In the genomic region with DNA sequence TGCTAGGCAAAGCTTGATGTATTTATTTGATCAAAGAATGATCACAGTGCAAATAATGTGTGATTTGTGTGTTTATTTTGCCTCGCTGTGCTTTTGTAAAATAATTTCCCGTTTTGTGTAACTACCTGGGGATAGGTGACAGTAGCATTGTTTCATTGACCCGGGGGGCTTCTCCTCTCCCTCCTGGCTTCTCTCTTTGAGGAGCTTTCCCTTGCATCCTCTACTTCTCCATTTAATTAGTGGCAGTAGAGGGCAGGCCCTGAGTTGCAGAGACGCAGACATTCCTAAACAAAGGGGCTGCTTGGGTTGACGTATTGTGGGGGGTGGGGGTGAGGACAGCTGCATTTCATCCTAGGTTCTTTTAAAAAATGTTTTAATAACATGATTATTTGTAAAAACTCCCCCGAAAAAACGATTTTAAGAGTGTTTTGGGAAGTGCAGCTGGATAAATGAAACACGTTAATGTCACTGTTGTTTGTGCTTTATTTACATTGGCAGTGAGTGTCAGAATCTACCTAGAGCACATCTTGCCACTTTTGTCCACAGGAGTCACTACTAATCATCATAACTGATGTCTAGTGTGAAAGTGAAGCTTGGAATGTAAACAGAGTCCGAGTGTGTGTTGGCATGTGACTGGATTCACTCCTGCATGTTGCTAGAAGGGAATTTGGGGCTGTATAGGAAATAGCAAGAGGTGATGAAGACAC, we compare ENCODE assay signal across 8 cellular contexts. TPM values are rescaled to one million over a fixed set of nuclear protein-coding genes. Genes with fewer than 3 reads are reported as not detected.
DNase-seq lines count a peak whose midpoint lies in the region; ATAC-seq and TF ChIP-seq lines count a peak whose summit lies in the region.

No MANE protein-coding gene starts in this region.

- H3K27ac Mint-ChIP-seq in CD14-positive monocyte: peak overlapping the region in 1 of 7 donors; percentile 42

- peak overlapping the region; percentile 71 for H3K27ac ChIP-seq in mammary epithelial cell (ENCODE audit: insufficient read depth, low read depth, low read length)
- peak overlapping the region in 1 of 2 donors; percentile 85 for H3K27ac ChIP-seq in mucosa of rectum (ENCODE audit: low read depth in 2 of 2, low read length in 2 of 2)

- 19% methylated on average over 9 of the region's 9 CpGs for WGBS in mammary epithelial cell (ENCODE audit: low coverage, missing lambda C conversion rate)

- H3K9me3 Mint-ChIP-seq in CD14-positive monocyte: peaks cover 0 to 4% (median 0%) of the 10 kb centered on the region in 7 donors

- TF ChIP-seq CTCF in CD14-positive monocyte (IDR thresholded peaks at IDR 0.05): no peak
- no peak for TF ChIP-seq CTCF in mammary epithelial cell (conservative IDR thresholded peaks at IDR 0.05 in 1 of 2, IDR thresholded peaks at IDR 0.05 in 1 of 2; ENCODE audit: extremely low read depth in 1 of 2, insufficient read depth in 1 of 2, low read depth in 1 of 2, low read length in 2 of 2)

- H3K9ac ChIP-seq in mammary epithelial cell (ENCODE audit: insufficient read depth, low read length) (peak overlapping the region; percentile 79), mucosa of rectum (ENCODE audit: low read depth in 1 of 2, low read length in 2 of 2) (peak overlapping the region in 1 of 2 donors; percentile 71)

- H3K36me3 ChIP-seq in mammary epithelial cell (ENCODE audit: insufficient read depth, low read length) (no peaks in the 10 kb centered on the region), mucosa of rectum (ENCODE audit: control insufficient read depth in 2 of 2, insufficient read depth in 2 of 2, low read length in 2 of 2) (no peaks in the 10 kb centered on the region)

- H3K4me1 Mint-ChIP-seq in CD14-positive monocyte: peaks cover 36% of the 10 kb centered on the region

- intact Hi-C loops in CD14-positive monocyte (cut with micrococcal nuclease) (no loop called here), mammary epithelial cell (cut with micrococcal nuclease) (loop anchor here (5.0 kb wide), 1 partner anchor 239 kb away; no protein-coding TSS in a partner anchor)

- no peaks in the 10 kb centered on the region for H4K20me1 ChIP-seq in mammary epithelial cell (ENCODE audit: insufficient read depth, low read length)

- CTCF ChIA-PET in mammary epithelial cell (lab: Charles Lee; ENCODE audit: low non-redundant PET): interaction anchor here (0.6 to 0.7 kb wide), 2 partner anchors 75 to 430 kb away, joined by 5 read pairs; no protein-coding TSS in a partner anchor

- H3K27me3 Mint-ChIP-seq in CD14-positive monocyte (ENCODE audit: low read depth in 3 of 3): peaks cover 24 to 35% (median 29%) of the 10 kb centered on the region in 3 donors

- peak overlapping the region; percentile 99 for H3K4me3 Mint-ChIP-seq in CD14-positive monocyte

- H3K36me3 Mint-ChIP-seq in CD14-positive monocyte: peaks cover 0 to 1% of the 10 kb centered on the region in 2 donors

- peaks cover 67% of the 10 kb centered on the region for H3K79me2 ChIP-seq in mammary epithelial cell (ENCODE audit: insufficient read depth, low read length)

- no peaks in the 10 kb centered on the region for H3K27me3 ChIP-seq in mammary epithelial cell (ENCODE audit: insufficient read depth, low read length)
- no peaks in the 10 kb centered on the region for H3K27me3 ChIP-seq in mucosa of rectum (ENCODE audit: control insufficient read depth in 2 of 2, insufficient read depth in 2 of 2, low read length in 2 of 2)

- TSS peak; percentile 12 for BruUV-seq in mammary epithelial cell (replicated peaks; lab: Mats Ljungman, UMichigan)

- H3K4me3 ChIP-seq in mammary epithelial cell (replicated peaks in 1 of 3; ENCODE audit: insufficient read depth in 1 of 3, low read depth in 2 of 3, low read length in 3 of 3) (peak overlapping the region; percentile 80 to 88 (median 85)), mucosa of rectum (ENCODE audit: low read length in 2 of 2) (peak overlapping the region; percentile 76 to 89)

- peak overlapping the region; percentile 98 for H2AFZ ChIP-seq in mammary epithelial cell (ENCODE audit: low read depth, low read length)

- DNase-seq in CD14-positive monocyte (ENCODE audit: low spot score): no peak
- peak; percentile 11 to 23 for DNase-seq in Kasumi-1 (lab: John Stamatoyannopoulos, UW)
- no peak for DNase-seq in mammary epithelial cell
- no peak for DNase-seq in cerebellar nuclear complex (lab: John Stamatoyannopoulos, UW)
- no peak for DNase-seq in stimulated activated naive CD4-positive, alpha-beta T cell treated with Interleukin-2 at 50 U/mL for 16 hours (lab: John Stamatoyannopoulos, UW)
- no peak for DNase-seq in NCI-H446 (lab: John Stamatoyannopoulos, UW)

- peaks cover 25% of the 10 kb centered on the region for H3K4me1 ChIP-seq in mammary epithelial cell (ENCODE audit: insufficient read depth, low read length)
- H3K4me1 ChIP-seq in mucosa of rectum (ENCODE audit: control insufficient read depth in 2 of 2, insufficient read depth in 2 of 2, low read length in 2 of 2): peaks cover 13% of the 10 kb centered on the region in 2 donors

- in situ Hi-C loops in mammary epithelial cell (cut with MboI; ENCODE audit: low sequenced_read_pairs in 2 of 2): loop anchor here (5.0 to 25.0 kb wide), 2 partner anchors 76 to 159 kb away; no protein-coding TSS in a partner anchor

- H3K4me2 ChIP-seq in mammary epithelial cell (ENCODE audit: insufficient read depth, low read depth, low read length): peak overlapping the region; percentile 84

- H3K9me3 ChIP-seq in mammary epithelial cell (replicated peaks; ENCODE audit: insufficient read depth, low read length) (no peaks in the 10 kb centered on the region), mucosa of rectum (ENCODE audit: control insufficient read depth in 2 of 2, low read length in 2 of 2) (no peaks in the 10 kb centered on the region)

- dilution Hi-C loops in mammary epithelial cell (cut with HindIII; ENCODE audit: low sequenced_read_pairs): no loop called here

- ATAC-seq in GM19328 (IDR thresholded peaks at IDR 0.05; ENCODE audit: unreplicated experiment): no peak

RNA-seq across cellular contexts. Expression of a gene that starts 2.2 kb away (rescaled TPM):
- polyA plus RNA-seq in CD14-positive monocyte: 1 to 10 TPM; 2.5 to 4.5 TPM
- 100 to 1,000 TPM; 145 to 148 TPM for total RNA-seq in mammary epithelial cell
- polyA plus RNA-seq in mammary epithelial cell: 48.4 TPM
- polyA minus RNA-seq in mammary epithelial cell: 144 TPM

Comparison
In these comparisons a context has a peak if more than half of its experiments do, and no peak if none do; other contexts are left out.
1. DNase-seq: peak in Kasumi-1 (2 of 2); none in CD14-positive monocyte (single experiment), mammary epithelial cell (single experiment), cerebellar nuclear complex (0 of 2), stimulated activated naive CD4-positive, alpha-beta T cell treated with Interleukin-2 at 50 U/mL for 16 hours (single experiment) and NCI-H446 (0 of 2).